Comparison of ENCODE assay signal across 18 cellular contexts in genomic region chr11:129224538-129224937, GRCh38. TPM values are rescaled to one million over a fixed set of nuclear protein-coding genes. Genes with fewer than 3 reads are reported as not detected.
A peak's percentile ranks its signal among the peaks of the same experiment; 100 is the strongest.
DNase-seq lines count a peak whose midpoint lies in the region; ATAC-seq, FAIRE-seq and TF ChIP-seq lines count a peak whose summit lies in the region.
"Had no signal": no experiment of that assay in that cellular context is flagged by ENCODE, and none has a peak within 500 bp of the region (broad histone marks: within the 10 kb centered on the region; RNA-seq: fewer than 3 reads in every experiment).

No MANE protein-coding gene starts in this region.

- H3K27ac Mint-ChIP-seq in neural crest cell (ENCODE audit: unreplicated experiment) = peak overlapping the region; percentile 53
- H3K27ac Mint-ChIP-seq: CD14-positive monocyte had no signal

- H3K4me3 ChIP-seq in bronchial epithelial cell (ENCODE audit: low read depth, low read length) = no peak overlapping the region
- H3K4me3 ChIP-seq: K562, SJSA1 had no signal

- no peak overlapping the region for H3K4me3 Mint-ChIP-seq in neural crest cell
- H3K4me3 Mint-ChIP-seq: CD14-positive monocyte had no signal

- intact Hi-C loops in sciatic nerve (cut with DNase I) = no loop called here

- H3K4me1 Mint-ChIP-seq in neural crest cell = peaks cover 24% of the 10 kb centered on the region

- peaks cover 9% of the 10 kb centered on the region for H3K9me3 Mint-ChIP-seq in neural crest cell

- H3K36me3 ChIP-seq in bronchial epithelial cell (ENCODE audit: control insufficient read depth, insufficient read depth, low read length) = no peaks in the 10 kb centered on the region
- H3K36me3 ChIP-seq: SJSA1 had no signal

- peak; percentile 4 for DNase-seq in Daoy (ENCODE audit: low read depth)
- DNase-seq in LHCN-M2 (ENCODE audit: low read depth) = peak; percentile 61
- DNase-seq in bronchial epithelial cell (ENCODE audit: low read depth) = peak; percentile 15
- DNase-seq in neural crest cell (ENCODE audit: low read depth, low spot score) = no peak
- no peak for DNase-seq in sciatic nerve (ENCODE audit: low spot score)
- DNase-seq: GF-D8, NCI-H1105 treated with DMSO at 0.1 percent for 48 hours, NCI-H1694, NCI-H2107, NCI-H345, NCI-H526, SW 1271 had no signal

- TF ChIP-seq CTCF in bronchial epithelial cell (IDR thresholded peaks at IDR 0.05; ENCODE audit: insufficient read depth, low read length, severe bottlenecking) = no peak
- TF ChIP-seq CTCF in neural crest cell (conservative IDR thresholded peaks at IDR 0.05) = no peak

- peaks cover 22% of the 10 kb centered on the region for H3K36me3 Mint-ChIP-seq in neural crest cell (ENCODE audit: low read depth)

- H3K27me3 Mint-ChIP-seq in neural crest cell (ENCODE audit: low read depth) = no peaks in the 10 kb centered on the region

- no peaks in the 10 kb centered on the region for H3K27me3 ChIP-seq in bronchial epithelial cell (ENCODE audit: control insufficient read depth, insufficient read depth, low read length)
- H3K27me3 ChIP-seq: SJSA1 had no signal

- no peak for FAIRE-seq in bronchial epithelial cell (lab: Jason Lieb, UNC)
- FAIRE-seq: K562 had no signal

- no peak for ATAC-seq in sciatic nerve
- no peak for ATAC-seq in GM21576 (IDR thresholded peaks at IDR 0.05; ENCODE audit: unreplicated experiment)
- ATAC-seq in GM21717 (IDR thresholded peaks at IDR 0.05; ENCODE audit: unreplicated experiment) = no peak
- no peak for ATAC-seq in GM21390 (IDR thresholded peaks at IDR 0.05; ENCODE audit: unreplicated experiment)
- ATAC-seq: K562 had no signal

RNA-seq across cellular contexts. Expression of gene ARHGAP32, which starts 32.4 kb away (rescaled TPM):
- total RNA-seq in Daoy (2014; rRNA removed; shearing (Covaris generic)) = 2.8 and 5.9 TPM in 2 replicates
- total RNA-seq in LHCN-M2 (2014; rRNA removed) (6.7 and 9.3 TPM in 2 replicates), bronchial epithelial cell (31.9 and 50.8 TPM in 2 replicates), neural crest cell (38.4 and 40.3 TPM in 2 replicates), sciatic nerve (36.8 TPM)
- polyA plus RNA-seq in LHCN-M2 (2012) = 2.2 TPM
- polyA plus RNA-seq: K562 had no signal

Comparison
In these comparisons a context has a peak if more than half of its experiments do, and no peak if none do; other contexts are left out.
1. DNase-seq: peak in Daoy (single experiment), LHCN-M2 (single experiment) and bronchial epithelial cell (single experiment); none in neural crest cell (single experiment) and sciatic nerve (single experiment).